1 cellular context compared by ENCODE assay signal in genomic region chr1:6603851-6604558, GRCh38.
A peak's percentile ranks its signal among the peaks of the same experiment; 100 is the strongest.
TF ChIP-seq lines count a peak whose summit lies in the region.

No MANE protein-coding gene starts in this region.

TF ChIP-seq in HepG2, 621 proteins besides CTCF, POLR2A, EP300 and RAD21 (continued from another document and continues in another):
- TF ChIP-seq ZBTB46 (CRISPR knock-in tag; IDR thresholded peaks at IDR 0.05; ENCODE audit: borderline replicate concordance) (no peak), ZNF30 (CRISPR knock-in tag; IDR thresholded peaks at IDR 0.05) (no peak), SALL2 (CRISPR knock-in tag; IDR thresholded peaks at IDR 0.05) (no peak), ZNF230 (CRISPR knock-in tag; IDR thresholded peaks at IDR 0.05) (no peak), THAP11 (CRISPR knock-in tag; IDR thresholded peaks at IDR 0.05) (peak; percentile 84), SRSF4 (IDR thresholded peaks at IDR 0.05; ENCODE audit: low read depth, low read length, poor library complexity, severe bottlenecking) (no peak), AKNA (CRISPR knock-in tag; IDR thresholded peaks at IDR 0.05; ENCODE audit: borderline replicate concordance) (no peak), MYC (CRISPR knock-in tag; IDR thresholded peaks at IDR 0.05; ENCODE audit: borderline replicate concordance) (peak; percentile 96), BORCS8-MEF2B (CRISPR knock-in tag; IDR thresholded peaks at IDR 0.05) (no peak; the same call in 1 of the 2 replicates), ZNF75D (CRISPR knock-in tag; IDR thresholded peaks at IDR 0.05; ENCODE audit: borderline replicate concordance) (no peak), ZNF10 (CRISPR knock-in tag; IDR thresholded peaks at IDR 0.05; ENCODE audit: borderline replicate concordance, low read depth) (no peak), MAFK (conservative IDR thresholded peaks at IDR 0.05 in 1 of 2, IDR thresholded peaks at IDR 0.05 in 1 of 2; ENCODE audit: low read length in 2 of 2) (peak; percentile 46 to 51; a peak in 3 of 4 replicates), ZKSCAN1 (IDR thresholded peaks at IDR 0.05; ENCODE audit: low read length) (no peak), ZNF335 (CRISPR knock-in tag; IDR thresholded peaks at IDR 0.05) (no peak), ZNF20 (CRISPR knock-in tag; IDR thresholded peaks at IDR 0.05) (peak; percentile 37; the same call in 1 of the 2 replicates), MEF2D (CRISPR knock-in tag; IDR thresholded peaks at IDR 0.05) (peak; percentile 39; the same call in 1 of the 2 replicates), RFX5 (IDR thresholded peaks at IDR 0.05; ENCODE audit: low read depth, low read length) (peak; percentile 32; the same call in 1 of the 2 replicates), KDM5B (CRISPR knock-in tag; IDR thresholded peaks at IDR 0.05; ENCODE audit: borderline replicate concordance) (peak; percentile 89), HNF1A (IDR thresholded peaks at IDR 0.05; ENCODE audit: low read depth) (0 out of 2 replicates have a peak, but pooled peaks have one; percentile 33), HNF1A (CRISPR knock-in tag; IDR thresholded peaks at IDR 0.05; ENCODE audit: borderline replicate concordance) (no peak), MAZ (IDR thresholded peaks at IDR 0.05; ENCODE audit: borderline replicate concordance, low read depth, low read length) (no peak), MAZ (CRISPR knock-in tag; IDR thresholded peaks at IDR 0.05; ENCODE audit: low read depth) (0 out of 2 replicates have a peak, but pooled peaks have one; percentile 30)
- TF ChIP-seq, protein P1, sequence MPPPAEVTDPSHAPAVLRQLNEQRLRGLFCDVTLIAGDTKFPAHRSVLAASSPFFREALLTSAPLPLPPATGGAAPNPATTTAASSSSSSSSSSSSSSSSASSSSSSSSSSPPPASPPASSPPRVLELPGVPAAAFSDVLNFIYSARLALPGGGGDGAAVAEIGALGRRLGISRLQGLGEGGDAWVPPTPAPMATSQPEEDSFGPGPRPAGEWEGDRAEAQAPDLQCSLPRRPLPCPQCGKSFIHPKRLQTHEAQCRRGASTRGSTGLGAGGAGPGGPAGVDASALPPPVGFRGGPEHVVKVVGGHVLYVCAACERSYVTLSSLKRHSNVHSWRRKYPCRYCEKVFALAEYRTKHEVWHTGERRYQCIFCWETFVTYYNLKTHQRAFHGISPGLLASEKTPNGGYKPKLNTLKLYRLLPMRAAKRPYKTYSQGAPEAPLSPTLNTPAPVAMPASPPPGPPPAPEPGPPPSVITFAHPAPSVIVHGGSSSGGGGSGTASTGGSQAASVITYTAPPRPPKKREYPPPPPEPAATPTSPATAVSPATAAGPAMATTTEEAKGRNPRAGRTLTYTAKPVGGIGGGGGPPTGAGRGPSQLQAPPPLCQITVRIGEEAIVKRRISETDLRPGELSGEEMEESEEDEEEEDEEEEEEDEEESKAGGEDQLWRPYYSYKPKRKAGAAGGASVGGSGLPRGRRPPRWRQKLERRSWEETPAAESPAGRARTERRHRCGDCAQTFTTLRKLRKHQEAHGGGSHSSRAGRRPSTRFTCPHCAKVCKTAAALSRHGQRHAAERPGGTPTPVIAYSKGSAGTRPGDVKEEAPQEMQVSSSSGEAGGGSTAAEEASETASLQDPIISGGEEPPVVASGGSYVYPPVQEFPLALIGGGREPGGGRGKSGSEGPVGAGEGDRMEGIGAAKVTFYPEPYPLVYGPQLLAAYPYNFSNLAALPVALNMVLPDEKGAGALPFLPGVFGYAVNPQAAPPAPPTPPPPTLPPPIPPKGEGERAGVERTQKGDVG (CRISPR knock-in tag; IDR thresholded peaks at IDR 0.05; ENCODE audit: borderline replicate concordance), result no peak
- TF ChIP-seq, protein P2, sequence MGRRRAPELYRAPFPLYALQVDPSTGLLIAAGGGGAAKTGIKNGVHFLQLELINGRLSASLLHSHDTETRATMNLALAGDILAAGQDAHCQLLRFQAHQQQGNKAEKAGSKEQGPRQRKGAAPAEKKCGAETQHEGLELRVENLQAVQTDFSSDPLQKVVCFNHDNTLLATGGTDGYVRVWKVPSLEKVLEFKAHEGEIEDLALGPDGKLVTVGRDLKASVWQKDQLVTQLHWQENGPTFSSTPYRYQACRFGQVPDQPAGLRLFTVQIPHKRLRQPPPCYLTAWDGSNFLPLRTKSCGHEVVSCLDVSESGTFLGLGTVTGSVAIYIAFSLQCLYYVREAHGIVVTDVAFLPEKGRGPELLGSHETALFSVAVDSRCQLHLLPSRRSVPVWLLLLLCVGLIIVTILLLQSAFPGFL (CRISPR knock-in tag; IDR thresholded peaks at IDR 0.05), result no peak
- TF ChIP-seq, protein P3, sequence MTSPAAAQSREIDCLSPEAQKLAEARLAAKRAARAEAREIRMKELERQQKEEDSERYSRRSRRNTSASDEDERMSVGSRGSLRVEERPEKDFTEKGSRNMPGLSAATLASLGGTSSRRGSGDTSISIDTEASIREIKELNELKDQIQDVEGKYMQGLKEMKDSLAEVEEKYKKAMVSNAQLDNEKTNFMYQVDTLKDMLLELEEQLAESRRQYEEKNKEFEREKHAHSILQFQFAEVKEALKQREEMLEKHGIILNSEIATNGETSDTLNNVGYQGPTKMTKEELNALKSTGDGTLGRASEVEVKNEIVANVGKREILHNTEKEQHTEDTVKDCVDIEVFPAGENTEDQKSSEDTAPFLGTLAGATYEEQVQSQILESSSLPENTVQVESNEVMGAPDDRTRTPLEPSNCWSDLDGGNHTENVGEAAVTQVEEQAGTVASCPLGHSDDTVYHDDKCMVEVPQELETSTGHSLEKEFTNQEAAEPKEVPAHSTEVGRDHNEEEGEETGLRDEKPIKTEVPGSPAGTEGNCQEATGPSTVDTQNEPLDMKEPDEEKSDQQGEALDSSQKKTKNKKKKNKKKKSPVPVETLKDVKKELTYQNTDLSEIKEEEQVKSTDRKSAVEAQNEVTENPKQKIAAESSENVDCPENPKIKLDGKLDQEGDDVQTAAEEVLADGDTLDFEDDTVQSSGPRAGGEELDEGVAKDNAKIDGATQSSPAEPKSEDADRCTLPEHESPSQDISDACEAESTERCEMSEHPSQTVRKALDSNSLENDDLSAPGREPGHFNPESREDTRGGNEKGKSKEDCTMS (CRISPR knock-in tag; conservative IDR thresholded peaks at IDR 0.05), result no peak
- TF ChIP-seq, protein P4, sequence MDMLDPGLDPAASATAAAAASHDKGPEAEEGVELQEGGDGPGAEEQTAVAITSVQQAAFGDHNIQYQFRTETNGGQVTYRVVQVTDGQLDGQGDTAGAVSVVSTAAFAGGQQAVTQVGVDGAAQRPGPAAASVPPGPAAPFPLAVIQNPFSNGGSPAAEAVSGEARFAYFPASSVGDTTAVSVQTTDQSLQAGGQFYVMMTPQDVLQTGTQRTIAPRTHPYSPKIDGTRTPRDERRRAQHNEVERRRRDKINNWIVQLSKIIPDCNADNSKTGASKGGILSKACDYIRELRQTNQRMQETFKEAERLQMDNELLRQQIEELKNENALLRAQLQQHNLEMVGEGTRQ (IDR thresholded peaks at IDR 0.05; ENCODE audit: low read depth, low read length), result 0 out of 2 replicates have a peak, but pooled peaks have one; percentile 9
- TF ChIP-seq, protein P4 (CRISPR knock-in tag; IDR thresholded peaks at IDR 0.05; ENCODE audit: borderline replicate concordance), result peak; percentile 22; the same call in 1 of the 2 replicates
- TF ChIP-seq, protein P5, sequence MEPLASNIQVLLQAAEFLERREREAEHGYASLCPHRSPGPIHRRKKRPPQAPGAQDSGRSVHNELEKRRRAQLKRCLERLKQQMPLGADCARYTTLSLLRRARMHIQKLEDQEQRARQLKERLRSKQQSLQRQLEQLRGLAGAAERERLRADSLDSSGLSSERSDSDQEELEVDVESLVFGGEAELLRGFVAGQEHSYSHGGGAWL (CRISPR knock-in tag; IDR thresholded peaks at IDR 0.05), result peak; percentile 80
- TF ChIP-seq, protein P6, sequence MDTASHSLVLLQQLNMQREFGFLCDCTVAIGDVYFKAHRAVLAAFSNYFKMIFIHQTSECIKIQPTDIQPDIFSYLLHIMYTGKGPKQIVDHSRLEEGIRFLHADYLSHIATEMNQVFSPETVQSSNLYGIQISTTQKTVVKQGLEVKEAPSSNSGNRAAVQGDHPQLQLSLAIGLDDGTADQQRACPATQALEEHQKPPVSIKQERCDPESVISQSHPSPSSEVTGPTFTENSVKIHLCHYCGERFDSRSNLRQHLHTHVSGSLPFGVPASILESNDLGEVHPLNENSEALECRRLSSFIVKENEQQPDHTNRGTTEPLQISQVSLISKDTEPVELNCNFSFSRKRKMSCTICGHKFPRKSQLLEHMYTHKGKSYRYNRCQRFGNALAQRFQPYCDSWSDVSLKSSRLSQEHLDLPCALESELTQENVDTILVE (CRISPR knock-in tag; IDR thresholded peaks at IDR 0.05), result peak; percentile 81
